Comparison of ENCODE assay signal across 19 cellular contexts in the genomic region with DNA sequence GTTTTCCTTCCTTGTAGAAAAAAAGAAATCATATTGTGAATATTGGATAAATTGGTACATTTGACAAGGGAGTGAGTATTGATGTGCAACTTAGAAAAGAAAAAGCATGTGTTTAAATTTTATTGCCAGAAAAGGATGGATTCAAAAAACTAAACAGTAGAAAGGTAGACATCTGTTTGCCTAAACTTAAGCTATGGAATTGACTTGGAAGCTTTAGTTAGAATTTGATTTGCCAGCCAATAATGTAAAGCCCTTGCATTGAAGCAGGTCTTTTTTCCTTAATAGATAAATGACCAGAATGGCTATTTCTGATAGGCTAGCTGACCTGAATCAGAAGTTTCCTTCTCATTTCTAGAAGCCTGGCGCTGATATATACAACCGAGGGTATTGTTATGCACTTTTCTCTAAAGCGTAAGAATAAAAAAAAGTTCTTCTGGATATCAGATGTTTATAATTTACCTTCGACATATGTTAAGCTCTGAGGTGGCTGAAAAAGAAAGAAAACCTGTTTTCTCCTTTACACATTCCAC. TPM values are rescaled to one million over a fixed set of nuclear protein-coding genes. Genes with fewer than 3 reads are reported as not detected.
A peak's percentile ranks its signal among the peaks of the same experiment; 100 is the strongest.
DNase-seq lines count a peak whose midpoint lies in the region; ATAC-seq and TF ChIP-seq lines count a peak whose summit lies in the region.
"Had no signal": no experiment of that assay in that cellular context is flagged by ENCODE, and none has a peak within 500 bp of the region (broad histone marks: within the 10 kb centered on the region; RNA-seq: fewer than 3 reads in every experiment).

No MANE protein-coding gene starts in this region.

- peak overlapping the region; percentile 25 for H3K27ac ChIP-seq in lower lobe of right lung
- H3K27ac ChIP-seq in stomach, result peak overlapping the region in 3 of 5 donors; percentile 19 to 92 (median 89)
- H3K27ac ChIP-seq in A673 (ENCODE audit: low read depth, low read length, poor library complexity, severe bottlenecking), result no peak overlapping the region
- H3K27ac ChIP-seq: BLaER1 treated with 17β-estradiol and CSF1 and Interleukin-3, amounts not matched to agents 10 nM and 100 nM had no signal

- TF ChIP-seq CTCF in choroid plexus epithelial cell (conservative IDR thresholded peaks at IDR 0.05; ENCODE audit: low read depth, low read length) (no peak), lower lobe of right lung (IDR thresholded peaks at IDR 0.05) (no peak), stomach (IDR thresholded peaks at IDR 0.05) (no peak), A673 (conservative IDR thresholded peaks at IDR 0.05; ENCODE audit: low read depth, low read length) (no peak)

- ATAC-seq in lower lobe of right lung (no peak), GM18867 (IDR thresholded peaks at IDR 0.05; ENCODE audit: unreplicated experiment) (no peak), HG02884 (IDR thresholded peaks at IDR 0.05; ENCODE audit: unreplicated experiment) (no peak)
- ATAC-seq: activated T-helper 17 cell treated with anti-CD3 and anti-CD28 coated beads, Interleukin-2, amount 50 U/mL, for 72 hours had no signal

- H3K27me3 ChIP-seq in adipocyte (replicated peaks; ENCODE audit: control insufficient read depth, insufficient read depth, low read length), result no peaks in the 10 kb centered on the region
- peaks cover 5% of the 10 kb centered on the region for H3K27me3 ChIP-seq in lower lobe of right lung (ENCODE audit: low read depth)
- no peaks in the 10 kb centered on the region for H3K27me3 ChIP-seq in stomach
- H3K27me3 ChIP-seq in A673 (replicated peaks; ENCODE audit: insufficient read depth, low read depth, low read length, poor library complexity), result peaks cover 26% of the 10 kb centered on the region

- no peak for TF ChIP-seq POLR2A in stomach (IDR thresholded peaks at IDR 0.05)

- no TSS peak for BruUV-seq in A673 (replicated peaks; lab: Mats Ljungman, UMichigan)

- no peak for TF ChIP-seq EP300 in stomach (IDR thresholded peaks at IDR 0.05)

- CTCF ChIA-PET in A673 (lab: Charles Lee), result no interaction called here

- 58 to 68% (median 60%) methylated on average over 4 of the region's 4 CpGs for WGBS in stomach, 5 donors

- no peak overlapping the region for H3K4me3 ChIP-seq in adipocyte (ENCODE audit: low read length)
- H3K4me3 ChIP-seq in choroid plexus epithelial cell (ENCODE audit: low read depth, low read length), result peak overlapping the region; percentile 77
- peak overlapping the region; percentile 60 for H3K4me3 ChIP-seq in lower lobe of right lung
- H3K4me3 ChIP-seq in stomach, result peak overlapping the region in 1 of 4 donors; percentile 56
- H3K4me3 ChIP-seq in A673 (ENCODE audit: low read depth, low read length, poor library complexity, severe bottlenecking), result no peak overlapping the region
- H3K4me3 ChIP-seq: BLaER1 treated with 17β-estradiol and CSF1 and Interleukin-3, amounts not matched to agents 10 nM and 100 nM had no signal

- intact Hi-C loops in lower lobe of right lung (cut with DNase I) (no loop called here), stomach (cut with DNase I; ENCODE audit: low total_unique reads) (no loop called here), A673 (cut with micrococcal nuclease; ENCODE audit: unreplicated experiment) (no loop called here)

- H3K9ac ChIP-seq in adipocyte (ENCODE audit: low read length), result no peak overlapping the region
- H3K9ac ChIP-seq: BLaER1 treated with 17β-estradiol and CSF1 and Interleukin-3, amounts not matched to agents 10 nM and 100 nM had no signal

- peaks cover 10% of the 10 kb centered on the region for H3K4me1 ChIP-seq in adipocyte (ENCODE audit: control insufficient read depth, insufficient read depth, low read length)
- peaks cover 3% of the 10 kb centered on the region for H3K4me1 ChIP-seq in lower lobe of right lung
- H3K4me1 ChIP-seq in stomach, result peaks cover 7 to 51% (median 39%) of the 10 kb centered on the region in 4 donors
- H3K4me1 ChIP-seq in A673 (ENCODE audit: insufficient read depth, low read length, poor library complexity, severe bottlenecking), result peaks cover 5% of the 10 kb centered on the region

- no peaks in the 10 kb centered on the region for H3K9me3 ChIP-seq in adipocyte (ENCODE audit: control insufficient read depth, low read length)
- H3K9me3 ChIP-seq in lower lobe of right lung, result no peaks in the 10 kb centered on the region
- H3K9me3 ChIP-seq in stomach, result no peaks in the 10 kb centered on the region
- no peaks in the 10 kb centered on the region for H3K9me3 ChIP-seq in A673 (ENCODE audit: low read depth, low read length, poor library complexity, severe bottlenecking)

- H3K36me3 ChIP-seq in adipocyte (ENCODE audit: control insufficient read depth, insufficient read depth, low read length, severe bottlenecking) (no peaks in the 10 kb centered on the region), lower lobe of right lung (no peaks in the 10 kb centered on the region), stomach (no peaks in the 10 kb centered on the region), A673 (ENCODE audit: insufficient read depth, low read length, poor library complexity, severe bottlenecking) (no peaks in the 10 kb centered on the region)
- H3K36me3 ChIP-seq: BLaER1 treated with 17β-estradiol and CSF1 and Interleukin-3, amounts not matched to agents 10 nM and 100 nM had no signal

- POLR2A ChIA-PET in A673 (lab: Charles Lee; ENCODE audit: low non-redundant PET), result no interaction called here

- DNase-seq in adipocyte (ENCODE audit: low read depth) (peak; percentile 63), choroid plexus epithelial cell (ENCODE audit: low read depth) (peak; percentile 54), lower lobe of right lung (no peak), stomach (no peak), A673 (ENCODE audit: low spot score) (no peak), germinal center (ENCODE audit: low spot score) (no peak)
- DNase-seq: activated CD4-positive, CD25-positive, alpha-beta regulatory T cell; head of caudate nucleus; KG1; NCI-H2081; NCI-H510A treated with DMSO at 0.1 percent for 48 hours; SIG-M5; stimulated activated CD4-positive, alpha-beta T cell treated with anti-CD3 and anti-CD28 coated beads, Interleukin-4, amount 100 ng/mL, for 24 hours had no signal

RNA-seq across cellular contexts. Expression of a gene that starts 4.2 kb away (rescaled TPM):
- total RNA-seq in lower lobe of right lung (5.6 TPM), stomach (10 to 100 TPM in 4 of 5 donors, 1 to 10 TPM in 1; 7.5 to 28.0 (median 12.5) TPM), A673 (2021) (0.24 and 0.44 TPM in 2 replicates)
- 1 to 10 TPM; 1.7 to 2.9 (median 2.1) TPM for polyA plus RNA-seq in stomach
- total RNA-seq: activated CD8-positive, alpha-beta memory T cell treated with anti-CD3 and anti-CD28 coated beads for 36 hours; activated T-helper 17 cell treated with anti-CD3 and anti-CD28 coated beads, Interleukin-2, amount 50 U/mL, for 72 hours; T-helper 2 cell treated with Interferon-gamma antibody and Interleukin-4, amounts not matched to agents 100 ng/mL and 5 ng/mL, for 36 hours had no signal

Comparison
In these comparisons a context has a peak if more than half of its experiments do, and no peak if none do; other contexts are left out.
1. DNase-seq: peak in adipocyte (single experiment) and choroid plexus epithelial cell (single experiment); none in lower lobe of right lung (single experiment), stomach (single experiment), A673 (single experiment) and germinal center (single experiment).
2. H3K4me3 ChIP-seq: peak in choroid plexus epithelial cell (single experiment) and lower lobe of right lung (single experiment); none in adipocyte (single experiment) and A673 (single experiment).